In genomic region chr7:124489925-124490324, GRCh38 we compare ENCODE assay signal across 22 cellular contexts.
A peak's percentile ranks its signal among the peaks of the same experiment; 100 is the strongest.
DNase-seq lines count a peak whose midpoint lies in the region; ATAC-seq and TF ChIP-seq lines count a peak whose summit lies in the region.
"Had no signal": no experiment of that assay in that cellular context is flagged by ENCODE, and none has a peak within 500 bp of the region (broad histone marks: within the 10 kb centered on the region; RNA-seq: fewer than 3 reads in every experiment).

No MANE protein-coding gene starts in this region.

- no peak overlapping the region for H3K4me2 ChIP-seq in PC-9

- H3K4me3 ChIP-seq in gastrocnemius medialis (no peak overlapping the region), PC-9 (no peak overlapping the region)
- H3K4me3 ChIP-seq: SK-N-MC had no signal

- H3K27me3 Mint-ChIP-seq in WTC11 (ENCODE audit: low read depth) (no peaks in the 10 kb centered on the region), progenitor cell of endocrine pancreas (no peaks in the 10 kb centered on the region)
- H3K27me3 Mint-ChIP-seq: activated naive CD8-positive, alpha-beta T cell treated with anti-CD3 and anti-CD28 coated beads, Interleukin-2, amount 10 ng/mL, durations not matched to agents 7 days and 5 days; stimulated activated naive CD8-positive, alpha-beta T cell treated with anti-CD3 and anti-CD28 coated beads, Interleukin-15, amount 100 ng/mL, for 72 hours; type B pancreatic cell had no signal

- H3K9me3 Mint-ChIP-seq in WTC11, result no peaks in the 10 kb centered on the region
- H3K9me3 Mint-ChIP-seq in progenitor cell of endocrine pancreas (ENCODE audit: low read depth), result no peaks in the 10 kb centered on the region
- H3K9me3 Mint-ChIP-seq: activated naive CD8-positive, alpha-beta T cell treated with anti-CD3 and anti-CD28 coated beads, Interleukin-2, amount 10 ng/mL, durations not matched to agents 7 days and 5 days; type B pancreatic cell had no signal

- TF ChIP-seq CTCF in WTC11 (IDR thresholded peaks at IDR 0.05), result no peak
- TF ChIP-seq CTCF in progenitor cell of endocrine pancreas (IDR thresholded peaks at IDR 0.05; ENCODE audit: unreplicated experiment), result no peak
- no peak for TF ChIP-seq CTCF in gastrocnemius medialis (IDR thresholded peaks at IDR 0.05 in 4 of 5, conservative IDR thresholded peaks at IDR 0.05 in 1 of 5)
- TF ChIP-seq CTCF in PC-9 (conservative IDR thresholded peaks at IDR 0.05), result no peak

- H3K9me2 ChIP-seq in PC-9 (ENCODE audit: insufficient read depth), result peaks cover 3% of the 10 kb centered on the region; the same call in 1 of the 2 replicates

- BruUV-seq in PC-9 (replicated peaks; lab: Mats Ljungman, UMichigan), result no TSS peak

- H3K36me3 Mint-ChIP-seq in WTC11 (no peaks in the 10 kb centered on the region), progenitor cell of endocrine pancreas (ENCODE audit: insufficient read depth) (no peaks in the 10 kb centered on the region)
- H3K36me3 Mint-ChIP-seq: activated naive CD8-positive, alpha-beta T cell treated with anti-CD3 and anti-CD28 coated beads, Interleukin-2, amount 10 ng/mL, durations not matched to agents 7 days and 5 days; type B pancreatic cell had no signal

- H3K79me2 ChIP-seq in PC-9 (ENCODE audit: low read depth), result no peaks in the 10 kb centered on the region

- H3K4me3 Mint-ChIP-seq in WTC11 (no peak overlapping the region), progenitor cell of endocrine pancreas (ENCODE audit: low read depth) (no peak overlapping the region)
- H3K4me3 Mint-ChIP-seq: activated naive CD8-positive, alpha-beta T cell treated with anti-CD3 and anti-CD28 coated beads, Interleukin-2, amount 10 ng/mL, durations not matched to agents 7 days and 5 days; stimulated activated naive CD8-positive, alpha-beta T cell treated with anti-CD3 and anti-CD28 coated beads, Interleukin-15, amount 100 ng/mL, for 72 hours; type B pancreatic cell had no signal

- in situ Hi-C loops in gastrocnemius medialis (cut with MboI; ENCODE audit: low sequenced_read_pairs in 4 of 4), result no loop called here

- H3K9me3 ChIP-seq in gastrocnemius medialis (no peaks in the 10 kb centered on the region), PC-9 (ENCODE audit: insufficient read depth, low read depth) (no peaks in the 10 kb centered on the region)

- H3K27ac ChIP-seq in gastrocnemius medialis, result no peak overlapping the region
- no peak overlapping the region for H3K27ac ChIP-seq in PC-9
- H3K27ac ChIP-seq: SK-N-MC had no signal

- no peaks in the 10 kb centered on the region for H3F3A ChIP-seq in PC-9 (ENCODE audit: insufficient read depth, low read depth)

- H2AFZ ChIP-seq in PC-9, result no peak overlapping the region

- H3K36me3 ChIP-seq in gastrocnemius medialis, result no peaks in the 10 kb centered on the region
- no peaks in the 10 kb centered on the region for H3K36me3 ChIP-seq in PC-9 (ENCODE audit: low read depth)

- DNase-seq in NCI-H510A treated with DMSO at 0.1 percent for 48 hours (lab: John Stamatoyannopoulos, UW) (peak; percentile 1), NCI-H510A (lab: John Stamatoyannopoulos, UW) (no peak), NCI-H2196 treated with DMSO at 0.1 percent for 48 hours (lab: John Stamatoyannopoulos, UW; ENCODE audit: unreplicated experiment) (peak; percentile 17), WTC11 (ENCODE audit: low spot score) (no peak), progenitor cell of endocrine pancreas (ENCODE audit: low spot score, unreplicated experiment) (no peak), gastrocnemius medialis (no peak), SKM-1 treated with dmso at 0.1 percent for 144 hours (lab: John Stamatoyannopoulos, UW; ENCODE audit: unreplicated experiment) (no peak), PC-9 (no peak)
- DNase-seq: activated CD4-positive, CD25-positive, alpha-beta regulatory T cell treated with anti-CD3 and anti-CD28 coated beads, Interleukin-2, amount 50 U/mL, for 72 hours; activated naive CD8-positive, alpha-beta T cell treated with anti-CD3 and anti-CD28 coated beads, Interleukin-2, amount 10 ng/mL, durations not matched to agents 7 days and 5 days; C1 segment of cervical spinal cord; DND-41; foreskin melanocyte; left ventricle myocardium superior; MM.1S; NCI-H2227 treated with DMSO at 0.1 percent for 48 hours; occipital lobe; stimulated activated CD4-positive, alpha-beta T cell treated with anti-CD3 and anti-CD28 coated beads, Interleukin-1b, Interleukin-23, amount 100 ng/mL, for 48 hours; stimulated activated naive CD8-positive, alpha-beta T cell treated with anti-CD3 and anti-CD28 coated beads, Interleukin-15, amount 100 ng/mL, for 72 hours; T1000 had no signal

- no peaks in the 10 kb centered on the region for H3K27me3 ChIP-seq in gastrocnemius medialis
- H3K27me3 ChIP-seq in PC-9 (ENCODE audit: insufficient read depth, low read depth), result no peaks in the 10 kb centered on the region

- TF ChIP-seq POLR2A in gastrocnemius medialis (IDR thresholded peaks at IDR 0.05), result no peak

- intact Hi-C loops in gastrocnemius medialis (cut with DNase I; ENCODE audit: low total_unique reads) (no loop called here), PC-9 (cut with micrococcal nuclease; ENCODE audit: unreplicated experiment) (no loop called here)

- CTCF ChIA-PET in WTC11 (lab: Charles Lee), result no interaction called here
- CTCF ChIA-PET in PC-9 (lab: Charles Lee), result no interaction called here

- POLR2A ChIA-PET in WTC11 (lab: Charles Lee) (interaction anchor here (0.7 kb wide), 1 partner anchor 1969 kb away, joined by 5 read pairs; no protein-coding TSS in a partner anchor), PC-9 (lab: Charles Lee; ENCODE audit: unreplicated experiment) (no interaction called here)

- H3K4me1 Mint-ChIP-seq in WTC11, result peaks cover 18% of the 10 kb centered on the region
- peaks cover 21% of the 10 kb centered on the region for H3K4me1 Mint-ChIP-seq in progenitor cell of endocrine pancreas (ENCODE audit: low read depth)
- H3K4me1 Mint-ChIP-seq: activated naive CD8-positive, alpha-beta T cell treated with anti-CD3 and anti-CD28 coated beads, Interleukin-2, amount 10 ng/mL, durations not matched to agents 7 days and 5 days; stimulated activated naive CD8-positive, alpha-beta T cell treated with anti-CD3 and anti-CD28 coated beads, Interleukin-15, amount 100 ng/mL, for 72 hours had no signal

- no peaks in the 10 kb centered on the region for H3K4me1 ChIP-seq in gastrocnemius medialis
- no peaks in the 10 kb centered on the region for H3K4me1 ChIP-seq in PC-9 (replicated peaks; ENCODE audit: insufficient read depth)

- H4K20me1 ChIP-seq in PC-9 (ENCODE audit: insufficient read depth), result no peaks in the 10 kb centered on the region; the same call in 1 of the 2 replicates

- H3K27ac Mint-ChIP-seq in WTC11, result no peak overlapping the region
- H3K27ac Mint-ChIP-seq in progenitor cell of endocrine pancreas, result peak overlapping the region; percentile 50
- H3K27ac Mint-ChIP-seq: activated naive CD8-positive, alpha-beta T cell treated with anti-CD3 and anti-CD28 coated beads, Interleukin-2, amount 10 ng/mL, durations not matched to agents 7 days and 5 days; stimulated activated naive CD8-positive, alpha-beta T cell treated with anti-CD3 and anti-CD28 coated beads, Interleukin-15, amount 100 ng/mL, for 72 hours; type B pancreatic cell had no signal

- ATAC-seq in WTC11, result peak; percentile 47
- ATAC-seq in gastrocnemius medialis, result no peak
- ATAC-seq: left ventricle myocardium superior; stimulated activated naive CD8-positive, alpha-beta T cell treated with anti-CD3 and anti-CD28 coated beads, Interleukin-15, amount 100 ng/mL, for 72 hours had no signal

TF ChIP-seq in WTC11, 78 proteins besides CTCF, POLR2A, EP300 and RAD21 (continues in another document):
- TF ChIP-seq ZNF671 (CRISPR knock-in tag; IDR thresholded peaks at IDR 0.05) (no peak), NFE2L1 (CRISPR knock-in tag; IDR thresholded peaks at IDR 0.05) (no peak)
- TF ChIP-seq, protein P1, sequence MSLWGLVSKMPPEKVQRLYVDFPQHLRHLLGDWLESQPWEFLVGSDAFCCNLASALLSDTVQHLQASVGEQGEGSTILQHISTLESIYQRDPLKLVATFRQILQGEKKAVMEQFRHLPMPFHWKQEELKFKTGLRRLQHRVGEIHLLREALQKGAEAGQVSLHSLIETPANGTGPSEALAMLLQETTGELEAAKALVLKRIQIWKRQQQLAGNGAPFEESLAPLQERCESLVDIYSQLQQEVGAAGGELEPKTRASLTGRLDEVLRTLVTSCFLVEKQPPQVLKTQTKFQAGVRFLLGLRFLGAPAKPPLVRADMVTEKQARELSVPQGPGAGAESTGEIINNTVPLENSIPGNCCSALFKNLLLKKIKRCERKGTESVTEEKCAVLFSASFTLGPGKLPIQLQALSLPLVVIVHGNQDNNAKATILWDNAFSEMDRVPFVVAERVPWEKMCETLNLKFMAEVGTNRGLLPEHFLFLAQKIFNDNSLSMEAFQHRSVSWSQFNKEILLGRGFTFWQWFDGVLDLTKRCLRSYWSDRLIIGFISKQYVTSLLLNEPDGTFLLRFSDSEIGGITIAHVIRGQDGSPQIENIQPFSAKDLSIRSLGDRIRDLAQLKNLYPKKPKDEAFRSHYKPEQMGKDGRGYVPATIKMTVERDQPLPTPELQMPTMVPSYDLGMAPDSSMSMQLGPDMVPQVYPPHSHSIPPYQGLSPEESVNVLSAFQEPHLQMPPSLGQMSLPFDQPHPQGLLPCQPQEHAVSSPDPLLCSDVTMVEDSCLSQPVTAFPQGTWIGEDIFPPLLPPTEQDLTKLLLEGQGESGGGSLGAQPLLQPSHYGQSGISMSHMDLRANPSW (CRISPR knock-in tag; conservative IDR thresholded peaks at IDR 0.05; ENCODE audit: low read depth), result no peak

Comparison
In these comparisons a context has a peak if more than half of its experiments do, and no peak if none do; other contexts are left out.
1. DNase-seq: peak in NCI-H510A treated with DMSO at 0.1 percent for 48 hours (single experiment) and NCI-H2196 treated with DMSO at 0.1 percent for 48 hours (single experiment); none in NCI-H510A (single experiment), WTC11 (single experiment), progenitor cell of endocrine pancreas (single experiment), gastrocnemius medialis (0 of 2), SKM-1 treated with dmso at 0.1 percent for 144 hours (single experiment) and PC-9 (0 of 2).